13 cellular contexts compared by ENCODE assay signal in the genomic region with DNA sequence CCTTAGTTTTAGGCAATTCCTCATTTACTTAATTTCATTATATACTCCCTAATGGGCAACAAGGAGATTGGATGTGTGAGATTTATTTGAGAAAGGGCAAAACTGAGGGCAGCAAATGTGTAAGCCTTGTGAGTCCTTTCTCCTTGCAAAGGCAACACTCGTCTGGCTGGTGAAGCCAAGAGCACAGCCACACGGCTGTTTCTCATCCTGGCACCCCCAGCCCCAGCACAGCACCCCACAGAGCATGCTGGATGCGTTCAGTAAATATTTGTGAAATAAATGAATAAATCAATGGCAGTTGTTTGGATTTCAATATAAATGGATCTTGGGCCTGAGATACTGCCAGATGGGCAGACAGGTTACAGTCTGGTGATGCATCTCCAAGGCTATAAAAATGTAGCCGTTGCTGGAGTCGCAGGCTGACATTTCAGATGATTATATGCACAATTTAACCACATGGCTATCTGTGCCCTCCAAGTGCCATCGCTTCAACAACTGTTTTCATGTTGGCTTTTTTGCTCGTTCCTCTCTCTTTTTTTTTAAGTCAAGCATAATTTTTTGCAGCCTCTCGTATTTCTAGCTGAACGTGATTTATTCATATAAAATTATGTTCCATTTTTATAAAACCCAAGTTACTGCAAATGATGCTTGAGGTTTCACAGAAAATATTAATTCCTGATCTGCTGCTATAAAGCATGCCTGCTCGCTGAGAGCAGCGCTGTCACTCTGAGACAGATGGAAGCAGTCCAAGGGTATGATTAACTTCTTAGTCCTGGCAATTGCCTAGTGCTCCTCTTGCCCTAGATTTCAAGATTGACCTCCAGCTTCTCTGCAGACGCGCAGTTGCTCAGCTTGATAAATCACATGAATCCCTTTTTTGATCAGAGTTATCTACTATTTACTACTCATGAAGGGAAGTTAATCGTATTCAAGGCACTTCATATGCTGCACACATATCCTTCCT.
DNase-seq lines count a peak whose midpoint lies in the region; TF ChIP-seq lines count a peak whose summit lies in the region.
"Had no signal": no experiment of that assay in that cellular context is flagged by ENCODE, and none has a peak within 500 bp of the region (broad histone marks: within the 10 kb centered on the region; RNA-seq: fewer than 3 reads in every experiment).

No MANE protein-coding gene starts in this region.

- no peak for TF ChIP-seq POLR2A in esophagus muscularis mucosa (IDR thresholded peaks at IDR 0.05; ENCODE audit: low read depth)

- H3K9me3 ChIP-seq in esophagus muscularis mucosa = no peaks in the 10 kb centered on the region

- H3K4me3 Mint-ChIP-seq in activated T-helper 2 cell treated with anti-CD3 and anti-CD28 coated beads, Interferon-gamma antibody, Interleukin-2, Interleukin-4, amounts not matched to agents 10 μg/mL and 5 μg/mL and 100 μg/mL, durations not matched to agents 14 hours and 24 hours and 36 hours (ENCODE audit: low read depth) = no peak overlapping the region
- no peak overlapping the region for H3K4me3 Mint-ChIP-seq in T-helper 2 cell treated with Interferon-gamma antibody and Interleukin-4, amounts not matched to agents 5 μg/mL and 100 μg/mL, for 36 hours
- H3K4me3 Mint-ChIP-seq: CD4-positive, alpha-beta T cell; GM23338; immature natural killer cell had no signal

- no peak for TF ChIP-seq EP300 in esophagus muscularis mucosa (IDR thresholded peaks at IDR 0.05)

- no peak overlapping the region for H3K4me3 ChIP-seq in esophagus muscularis mucosa
- H3K4me3 ChIP-seq: GM23338 had no signal

- peaks cover 22 to 50% (median 40%) of the 10 kb centered on the region in 4 donors for H3K4me1 ChIP-seq in esophagus muscularis mucosa

- H3K27ac Mint-ChIP-seq in activated T-helper 2 cell treated with anti-CD3 and anti-CD28 coated beads, Interferon-gamma antibody, Interleukin-2, Interleukin-4, amounts not matched to agents 10 μg/mL and 5 μg/mL and 100 μg/mL, durations not matched to agents 14 hours and 24 hours and 36 hours = no peak overlapping the region
- H3K27ac Mint-ChIP-seq in T-helper 2 cell treated with Interferon-gamma antibody and Interleukin-4, amounts not matched to agents 5 μg/mL and 100 μg/mL, for 36 hours = no peak overlapping the region
- H3K27ac Mint-ChIP-seq: CD4-positive, alpha-beta T cell; GM23338; immature natural killer cell had no signal

- no peak for TF ChIP-seq CTCF in esophagus muscularis mucosa (IDR thresholded peaks at IDR 0.05)

- no peaks in the 10 kb centered on the region for H3K4me1 Mint-ChIP-seq in activated T-helper 2 cell treated with anti-CD3 and anti-CD28 coated beads, Interferon-gamma antibody, Interleukin-2, Interleukin-4, amounts not matched to agents 10 μg/mL and 5 μg/mL and 100 μg/mL, durations not matched to agents 14 hours and 24 hours and 36 hours (ENCODE audit: low read depth)
- no peaks in the 10 kb centered on the region for H3K4me1 Mint-ChIP-seq in T-helper 2 cell treated with Interferon-gamma antibody and Interleukin-4, amounts not matched to agents 5 μg/mL and 100 μg/mL, for 36 hours (ENCODE audit: low read depth)
- H3K4me1 Mint-ChIP-seq: GM23338, immature natural killer cell had no signal

- H3K36me3 Mint-ChIP-seq in activated T-helper 2 cell treated with anti-CD3 and anti-CD28 coated beads, Interferon-gamma antibody, Interleukin-2, Interleukin-4, amounts not matched to agents 10 μg/mL and 5 μg/mL and 100 μg/mL, durations not matched to agents 14 hours and 24 hours and 36 hours (ENCODE audit: low read depth) = no peaks in the 10 kb centered on the region
- no peaks in the 10 kb centered on the region for H3K36me3 Mint-ChIP-seq in T-helper 2 cell treated with Interferon-gamma antibody and Interleukin-4, amounts not matched to agents 5 μg/mL and 100 μg/mL, for 36 hours (ENCODE audit: low read depth)
- H3K36me3 Mint-ChIP-seq: immature natural killer cell had no signal

- H3K27me3 ChIP-seq in esophagus muscularis mucosa = no peaks in the 10 kb centered on the region

- no peaks in the 10 kb centered on the region for H3K36me3 ChIP-seq in esophagus muscularis mucosa

- no peaks in the 10 kb centered on the region for H3K27me3 Mint-ChIP-seq in activated T-helper 2 cell treated with anti-CD3 and anti-CD28 coated beads, Interferon-gamma antibody, Interleukin-2, Interleukin-4, amounts not matched to agents 10 μg/mL and 5 μg/mL and 100 μg/mL, durations not matched to agents 14 hours and 24 hours and 36 hours (ENCODE audit: low read depth)
- H3K27me3 Mint-ChIP-seq in T-helper 2 cell treated with Interferon-gamma antibody and Interleukin-4, amounts not matched to agents 5 μg/mL and 100 μg/mL, for 36 hours (ENCODE audit: low read depth) = no peaks in the 10 kb centered on the region
- H3K27me3 Mint-ChIP-seq: CD4-positive, alpha-beta T cell; naive B cell had no signal

- intact Hi-C loops in esophagus muscularis mucosa (cut with DNase I) (no loop called here), posterior vena cava (cut with DNase I) (no loop called here)
- intact Hi-C loops in activated T-helper 2 cell treated with anti-CD3 and anti-CD28 coated beads, Interferon-gamma antibody, Interleukin-2, Interleukin-4, amounts not matched to agents 10 μg/mL and 5 μg/mL and 100 μg/mL, durations not matched to agents 14 hours and 24 hours and 36 hours (cut with micrococcal nuclease) = no loop called here

- DNase-seq in EL (peak; percentile 51), NCI-H69 (lab: John Stamatoyannopoulos, UW) (peak; percentile 92), esophagus muscularis mucosa (ENCODE audit: extremely low spot score) (peak; percentile 89), posterior vena cava (ENCODE audit: low spot score) (peak; percentile 66), glomerular visceral epithelial cell (ENCODE audit: extremely low spot score) (no peak), NOMO-1 treated with dmso at 0.1 percent for 144 hours (lab: John Stamatoyannopoulos, UW; ENCODE audit: unreplicated experiment) (no peak)
- no peak for DNase-seq in activated T-helper 2 cell treated with anti-CD3 and anti-CD28 coated beads, Interferon-gamma antibody, Interleukin-2, Interleukin-4, amounts not matched to agents 10 μg/mL and 5 μg/mL and 100 μg/mL, durations not matched to agents 14 hours and 24 hours and 36 hours (ENCODE audit: low spot score)
- no peak for DNase-seq in T-helper 2 cell treated with Interferon-gamma antibody and Interleukin-4, amounts not matched to agents 5 μg/mL and 100 μg/mL, for 36 hours (ENCODE audit: low spot score)
- DNase-seq: activated T-cell treated with anti-CD3 and anti-CD28 coated beads for 4 hours; CD4-positive, alpha-beta T cell; immature natural killer cell; naive B cell had no signal

- no peak overlapping the region for H3K27ac ChIP-seq in esophagus muscularis mucosa (replicated peaks in 1 of 4)

- WGBS in esophagus muscularis mucosa = 38% methylated on average over 14 of the region's 14 CpGs

- H3K9me3 Mint-ChIP-seq in activated T-helper 2 cell treated with anti-CD3 and anti-CD28 coated beads, Interferon-gamma antibody, Interleukin-2, Interleukin-4, amounts not matched to agents 10 μg/mL and 5 μg/mL and 100 μg/mL, durations not matched to agents 14 hours and 24 hours and 36 hours = no peaks in the 10 kb centered on the region
- H3K9me3 Mint-ChIP-seq in T-helper 2 cell treated with Interferon-gamma antibody and Interleukin-4, amounts not matched to agents 5 μg/mL and 100 μg/mL, for 36 hours = no peaks in the 10 kb centered on the region
- H3K9me3 Mint-ChIP-seq: GM23338, immature natural killer cell had no signal

Comparison
In these comparisons a context has a peak if more than half of its experiments do, and no peak if none do; other contexts are left out.
1. DNase-seq: peak in EL (single experiment), NCI-H69 (single experiment), esophagus muscularis mucosa (single experiment) and posterior vena cava (single experiment); none in activated T-helper 2 cell treated with anti-CD3 and anti-CD28 coated beads, Interferon-gamma antibody, Interleukin-2, Interleukin-4, amounts not matched to agents 10 μg/mL and 5 μg/mL and 100 μg/mL, durations not matched to agents 14 hours and 24 hours and 36 hours (single experiment), glomerular visceral epithelial cell (single experiment), NOMO-1 treated with dmso at 0.1 percent for 144 hours (single experiment) and T-helper 2 cell treated with Interferon-gamma antibody and Interleukin-4, amounts not matched to agents 5 μg/mL and 100 μg/mL, for 36 hours (single experiment).